Comparison of ENCODE assay signal across 1 cellular context in the genomic region with DNA sequence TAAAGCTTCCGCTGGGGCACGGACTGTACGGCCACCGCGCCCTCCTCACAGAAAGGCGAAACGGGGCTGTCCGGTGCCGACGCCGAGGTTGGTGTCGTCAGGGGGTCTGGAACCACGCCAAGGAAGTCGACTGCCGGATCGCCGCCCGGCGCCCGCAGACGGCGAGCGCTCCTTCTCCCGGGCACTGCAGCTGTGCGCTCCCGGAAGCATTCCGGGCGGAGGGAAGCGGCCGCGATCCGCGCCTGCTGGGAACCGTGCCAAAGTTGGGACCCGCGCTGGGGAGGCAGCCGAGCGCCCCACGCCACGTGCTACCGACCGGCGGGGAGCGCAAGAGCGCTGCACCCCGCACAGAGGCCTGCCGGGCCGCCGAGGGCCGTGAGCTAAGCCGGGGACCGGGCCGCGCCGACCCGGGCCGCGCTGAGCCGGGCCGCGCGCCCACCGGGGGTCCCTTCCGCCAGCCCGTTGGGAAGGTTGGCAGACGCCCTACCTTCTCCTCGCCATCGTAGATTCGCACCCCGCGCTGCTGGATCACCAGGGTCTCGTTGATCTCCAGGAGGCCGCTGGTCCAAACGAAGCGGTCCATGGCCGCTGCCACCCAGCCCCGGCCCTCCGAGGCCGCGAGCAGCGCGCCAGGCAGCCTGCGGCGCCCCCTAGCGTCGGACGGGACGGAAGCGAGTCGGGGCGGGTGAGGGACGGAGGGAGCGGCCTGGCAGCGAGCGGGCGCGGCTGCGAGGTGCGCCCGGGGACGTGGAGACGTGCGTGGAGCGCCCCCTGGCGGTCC.
A peak's percentile ranks its signal among the peaks of the same experiment; 100 is the strongest.
TF ChIP-seq lines count a peak whose summit lies in the region.

A gene with protein sequence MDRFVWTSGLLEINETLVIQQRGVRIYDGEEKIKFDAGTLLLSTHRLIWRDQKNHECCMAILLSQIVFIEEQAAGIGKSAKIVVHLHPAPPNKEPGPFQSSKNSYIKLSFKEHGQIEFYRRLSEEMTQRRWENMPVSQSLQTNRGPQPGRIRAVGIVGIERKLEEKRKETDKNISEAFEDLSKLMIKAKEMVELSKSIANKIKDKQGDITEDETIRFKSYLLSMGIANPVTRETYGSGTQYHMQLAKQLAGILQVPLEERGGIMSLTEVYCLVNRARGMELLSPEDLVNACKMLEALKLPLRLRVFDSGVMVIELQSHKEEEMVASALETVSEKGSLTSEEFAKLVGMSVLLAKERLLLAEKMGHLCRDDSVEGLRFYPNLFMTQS (minus strand): TSS at position 623 of the 781 bp plus-strand sequence. CDS start 40 bp downstream, at position 583.

TF ChIP-seq in HepG2, 621 proteins besides CTCF, POLR2A, EP300 and RAD21 (continued from another document and continues in another):
- TF ChIP-seq, protein P1, sequence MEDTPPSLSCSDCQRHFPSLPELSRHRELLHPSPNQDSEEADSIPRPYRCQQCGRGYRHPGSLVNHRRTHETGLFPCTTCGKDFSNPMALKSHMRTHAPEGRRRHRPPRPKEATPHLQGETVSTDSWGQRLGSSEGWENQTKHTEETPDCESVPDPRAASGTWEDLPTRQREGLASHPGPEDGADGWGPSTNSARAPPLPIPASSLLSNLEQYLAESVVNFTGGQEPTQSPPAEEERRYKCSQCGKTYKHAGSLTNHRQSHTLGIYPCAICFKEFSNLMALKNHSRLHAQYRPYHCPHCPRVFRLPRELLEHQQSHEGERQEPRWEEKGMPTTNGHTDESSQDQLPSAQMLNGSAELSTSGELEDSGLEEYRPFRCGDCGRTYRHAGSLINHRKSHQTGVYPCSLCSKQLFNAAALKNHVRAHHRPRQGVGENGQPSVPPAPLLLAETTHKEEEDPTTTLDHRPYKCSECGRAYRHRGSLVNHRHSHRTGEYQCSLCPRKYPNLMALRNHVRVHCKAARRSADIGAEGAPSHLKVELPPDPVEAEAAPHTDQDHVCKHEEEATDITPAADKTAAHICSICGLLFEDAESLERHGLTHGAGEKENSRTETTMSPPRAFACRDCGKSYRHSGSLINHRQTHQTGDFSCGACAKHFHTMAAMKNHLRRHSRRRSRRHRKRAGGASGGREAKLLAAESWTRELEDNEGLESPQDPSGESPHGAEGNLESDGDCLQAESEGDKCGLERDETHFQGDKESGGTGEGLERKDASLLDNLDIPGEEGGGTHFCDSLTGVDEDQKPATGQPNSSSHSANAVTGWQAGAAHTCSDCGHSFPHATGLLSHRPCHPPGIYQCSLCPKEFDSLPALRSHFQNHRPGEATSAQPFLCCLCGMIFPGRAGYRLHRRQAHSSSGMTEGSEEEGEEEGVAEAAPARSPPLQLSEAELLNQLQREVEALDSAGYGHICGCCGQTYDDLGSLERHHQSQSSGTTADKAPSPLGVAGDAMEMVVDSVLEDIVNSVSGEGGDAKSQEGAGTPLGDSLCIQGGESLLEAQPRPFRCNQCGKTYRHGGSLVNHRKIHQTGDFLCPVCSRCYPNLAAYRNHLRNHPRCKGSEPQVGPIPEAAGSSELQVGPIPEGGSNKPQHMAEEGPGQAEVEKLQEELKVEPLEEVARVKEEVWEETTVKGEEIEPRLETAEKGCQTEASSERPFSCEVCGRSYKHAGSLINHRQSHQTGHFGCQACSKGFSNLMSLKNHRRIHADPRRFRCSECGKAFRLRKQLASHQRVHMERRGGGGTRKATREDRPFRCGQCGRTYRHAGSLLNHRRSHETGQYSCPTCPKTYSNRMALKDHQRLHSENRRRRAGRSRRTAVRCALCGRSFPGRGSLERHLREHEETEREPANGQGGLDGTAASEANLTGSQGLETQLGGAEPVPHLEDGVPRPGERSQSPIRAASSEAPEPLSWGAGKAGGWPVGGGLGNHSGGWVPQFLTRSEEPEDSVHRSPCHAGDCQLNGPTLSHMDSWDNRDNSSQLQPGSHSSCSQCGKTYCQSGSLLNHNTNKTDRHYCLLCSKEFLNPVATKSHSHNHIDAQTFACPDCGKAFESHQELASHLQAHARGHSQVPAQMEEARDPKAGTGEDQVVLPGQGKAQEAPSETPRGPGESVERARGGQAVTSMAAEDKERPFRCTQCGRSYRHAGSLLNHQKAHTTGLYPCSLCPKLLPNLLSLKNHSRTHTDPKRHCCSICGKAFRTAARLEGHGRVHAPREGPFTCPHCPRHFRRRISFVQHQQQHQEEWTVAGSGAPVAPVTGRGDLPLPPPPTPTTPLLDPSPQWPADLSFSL (CRISPR knock-in tag; IDR thresholded peaks at IDR 0.05): no peak
- TF ChIP-seq THYN1 (CRISPR knock-in tag; IDR thresholded peaks at IDR 0.05; ENCODE audit: borderline replicate concordance, low read depth): no peak
- TF ChIP-seq, protein P2, sequence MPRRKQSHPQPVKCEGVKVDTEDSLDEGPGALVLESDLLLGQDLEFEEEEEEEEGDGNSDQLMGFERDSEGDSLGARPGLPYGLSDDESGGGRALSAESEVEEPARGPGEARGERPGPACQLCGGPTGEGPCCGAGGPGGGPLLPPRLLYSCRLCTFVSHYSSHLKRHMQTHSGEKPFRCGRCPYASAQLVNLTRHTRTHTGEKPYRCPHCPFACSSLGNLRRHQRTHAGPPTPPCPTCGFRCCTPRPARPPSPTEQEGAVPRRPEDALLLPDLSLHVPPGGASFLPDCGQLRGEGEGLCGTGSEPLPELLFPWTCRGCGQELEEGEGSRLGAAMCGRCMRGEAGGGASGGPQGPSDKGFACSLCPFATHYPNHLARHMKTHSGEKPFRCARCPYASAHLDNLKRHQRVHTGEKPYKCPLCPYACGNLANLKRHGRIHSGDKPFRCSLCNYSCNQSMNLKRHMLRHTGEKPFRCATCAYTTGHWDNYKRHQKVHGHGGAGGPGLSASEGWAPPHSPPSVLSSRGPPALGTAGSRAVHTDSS (CRISPR knock-in tag; conservative IDR thresholded peaks at IDR 0.05): no peak
- no peak for TF ChIP-seq ZNF280D (CRISPR knock-in tag; IDR thresholded peaks at IDR 0.05)
- no peak; the same call in 1 of the 2 replicates for TF ChIP-seq ZFP37 (CRISPR knock-in tag; IDR thresholded peaks at IDR 0.05; ENCODE audit: borderline replicate concordance)
- no peak for TF ChIP-seq TAF15 (IDR thresholded peaks at IDR 0.05; ENCODE audit: low read depth, low read length, poor library complexity, severe bottlenecking)
- TF ChIP-seq IRF2 (CRISPR knock-in tag; IDR thresholded peaks at IDR 0.05): peak; percentile 87
- no peak for TF ChIP-seq ZNF143 (CRISPR knock-in tag; IDR thresholded peaks at IDR 0.05)
- TF ChIP-seq ZNF230 (CRISPR knock-in tag; IDR thresholded peaks at IDR 0.05): no peak; the same call in 1 of the 2 replicates
- TF ChIP-seq SIX1 (CRISPR knock-in tag; IDR thresholded peaks at IDR 0.05; ENCODE audit: borderline replicate concordance): no peak
- peak; percentile 84; the same call in 1 of the 2 replicates for TF ChIP-seq ZNF83 (CRISPR knock-in tag; IDR thresholded peaks at IDR 0.05; ENCODE audit: borderline replicate concordance)
- TF ChIP-seq GFI1 (CRISPR knock-in tag; IDR thresholded peaks at IDR 0.05; ENCODE audit: borderline replicate concordance): no peak; the same call in 1 of the 2 replicates
- TF ChIP-seq MYC (CRISPR knock-in tag; IDR thresholded peaks at IDR 0.05; ENCODE audit: borderline replicate concordance): peak; percentile 95
- TF ChIP-seq KLF16 (CRISPR knock-in tag; IDR thresholded peaks at IDR 0.05): 0 out of 4 replicates have a peak, but pooled peaks of 1 of the 2 experiments have one; percentile 54
- peak; percentile 86; the same call in 1 of the 2 replicates for TF ChIP-seq REPIN1 (CRISPR knock-in tag; IDR thresholded peaks at IDR 0.05; ENCODE audit: borderline replicate concordance, low read depth)
- no peak for TF ChIP-seq ZNF3 (CRISPR knock-in tag; IDR thresholded peaks at IDR 0.05)
- no peak for TF ChIP-seq NR3C1 (CRISPR knock-in tag; IDR thresholded peaks at IDR 0.05)
- no peak for TF ChIP-seq SOX13 (IDR thresholded peaks at IDR 0.05)
- peak in 1 of 2 experiments; percentile 17; a peak in 1 of 4 replicates for TF ChIP-seq SOX13 (CRISPR knock-in tag; conservative IDR thresholded peaks at IDR 0.05 in 1 of 2, IDR thresholded peaks at IDR 0.05 in 1 of 2)
- no peak for TF ChIP-seq ZNF558 (CRISPR knock-in tag; IDR thresholded peaks at IDR 0.05; ENCODE audit: borderline replicate concordance)
- TF ChIP-seq HOXA5 (CRISPR knock-in tag; IDR thresholded peaks at IDR 0.05): peak; percentile 60; the same call in 1 of the 2 replicates
- peak; percentile 72; the same call in 1 of the 2 replicates for TF ChIP-seq MTF1 (CRISPR knock-in tag; IDR thresholded peaks at IDR 0.05)
- no peak; the same call in 1 of the 2 replicates for TF ChIP-seq ZNF317 (CRISPR knock-in tag; IDR thresholded peaks at IDR 0.05)
- TF ChIP-seq ZNF235 (CRISPR knock-in tag; IDR thresholded peaks at IDR 0.05; ENCODE audit: borderline replicate concordance): peak; percentile 86
- TF ChIP-seq ZIK1 (CRISPR knock-in tag; IDR thresholded peaks at IDR 0.05; ENCODE audit: borderline replicate concordance, low read depth): peak; percentile 72; the same call in 1 of the 2 replicates
- peak; percentile 73 for TF ChIP-seq KLF12 (CRISPR knock-in tag; IDR thresholded peaks at IDR 0.05; ENCODE audit: borderline replicate concordance)
- no peak for TF ChIP-seq NFRKB (IDR thresholded peaks at IDR 0.05)
- TF ChIP-seq, protein P3, sequence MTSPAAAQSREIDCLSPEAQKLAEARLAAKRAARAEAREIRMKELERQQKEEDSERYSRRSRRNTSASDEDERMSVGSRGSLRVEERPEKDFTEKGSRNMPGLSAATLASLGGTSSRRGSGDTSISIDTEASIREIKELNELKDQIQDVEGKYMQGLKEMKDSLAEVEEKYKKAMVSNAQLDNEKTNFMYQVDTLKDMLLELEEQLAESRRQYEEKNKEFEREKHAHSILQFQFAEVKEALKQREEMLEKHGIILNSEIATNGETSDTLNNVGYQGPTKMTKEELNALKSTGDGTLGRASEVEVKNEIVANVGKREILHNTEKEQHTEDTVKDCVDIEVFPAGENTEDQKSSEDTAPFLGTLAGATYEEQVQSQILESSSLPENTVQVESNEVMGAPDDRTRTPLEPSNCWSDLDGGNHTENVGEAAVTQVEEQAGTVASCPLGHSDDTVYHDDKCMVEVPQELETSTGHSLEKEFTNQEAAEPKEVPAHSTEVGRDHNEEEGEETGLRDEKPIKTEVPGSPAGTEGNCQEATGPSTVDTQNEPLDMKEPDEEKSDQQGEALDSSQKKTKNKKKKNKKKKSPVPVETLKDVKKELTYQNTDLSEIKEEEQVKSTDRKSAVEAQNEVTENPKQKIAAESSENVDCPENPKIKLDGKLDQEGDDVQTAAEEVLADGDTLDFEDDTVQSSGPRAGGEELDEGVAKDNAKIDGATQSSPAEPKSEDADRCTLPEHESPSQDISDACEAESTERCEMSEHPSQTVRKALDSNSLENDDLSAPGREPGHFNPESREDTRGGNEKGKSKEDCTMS (CRISPR knock-in tag; conservative IDR thresholded peaks at IDR 0.05): no peak
- TF ChIP-seq, protein P4, sequence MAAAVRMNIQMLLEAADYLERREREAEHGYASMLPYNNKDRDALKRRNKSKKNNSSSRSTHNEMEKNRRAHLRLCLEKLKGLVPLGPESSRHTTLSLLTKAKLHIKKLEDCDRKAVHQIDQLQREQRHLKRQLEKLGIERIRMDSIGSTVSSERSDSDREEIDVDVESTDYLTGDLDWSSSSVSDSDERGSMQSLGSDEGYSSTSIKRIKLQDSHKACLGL (CRISPR knock-in tag; IDR thresholded peaks at IDR 0.05): peak; percentile 59
- peak; percentile 48 for TF ChIP-seq FOXO1 (CRISPR knock-in tag; IDR thresholded peaks at IDR 0.05)
- TF ChIP-seq TCF7 (IDR thresholded peaks at IDR 0.05; ENCODE audit: low read depth): no peak
- TF ChIP-seq, protein P5, sequence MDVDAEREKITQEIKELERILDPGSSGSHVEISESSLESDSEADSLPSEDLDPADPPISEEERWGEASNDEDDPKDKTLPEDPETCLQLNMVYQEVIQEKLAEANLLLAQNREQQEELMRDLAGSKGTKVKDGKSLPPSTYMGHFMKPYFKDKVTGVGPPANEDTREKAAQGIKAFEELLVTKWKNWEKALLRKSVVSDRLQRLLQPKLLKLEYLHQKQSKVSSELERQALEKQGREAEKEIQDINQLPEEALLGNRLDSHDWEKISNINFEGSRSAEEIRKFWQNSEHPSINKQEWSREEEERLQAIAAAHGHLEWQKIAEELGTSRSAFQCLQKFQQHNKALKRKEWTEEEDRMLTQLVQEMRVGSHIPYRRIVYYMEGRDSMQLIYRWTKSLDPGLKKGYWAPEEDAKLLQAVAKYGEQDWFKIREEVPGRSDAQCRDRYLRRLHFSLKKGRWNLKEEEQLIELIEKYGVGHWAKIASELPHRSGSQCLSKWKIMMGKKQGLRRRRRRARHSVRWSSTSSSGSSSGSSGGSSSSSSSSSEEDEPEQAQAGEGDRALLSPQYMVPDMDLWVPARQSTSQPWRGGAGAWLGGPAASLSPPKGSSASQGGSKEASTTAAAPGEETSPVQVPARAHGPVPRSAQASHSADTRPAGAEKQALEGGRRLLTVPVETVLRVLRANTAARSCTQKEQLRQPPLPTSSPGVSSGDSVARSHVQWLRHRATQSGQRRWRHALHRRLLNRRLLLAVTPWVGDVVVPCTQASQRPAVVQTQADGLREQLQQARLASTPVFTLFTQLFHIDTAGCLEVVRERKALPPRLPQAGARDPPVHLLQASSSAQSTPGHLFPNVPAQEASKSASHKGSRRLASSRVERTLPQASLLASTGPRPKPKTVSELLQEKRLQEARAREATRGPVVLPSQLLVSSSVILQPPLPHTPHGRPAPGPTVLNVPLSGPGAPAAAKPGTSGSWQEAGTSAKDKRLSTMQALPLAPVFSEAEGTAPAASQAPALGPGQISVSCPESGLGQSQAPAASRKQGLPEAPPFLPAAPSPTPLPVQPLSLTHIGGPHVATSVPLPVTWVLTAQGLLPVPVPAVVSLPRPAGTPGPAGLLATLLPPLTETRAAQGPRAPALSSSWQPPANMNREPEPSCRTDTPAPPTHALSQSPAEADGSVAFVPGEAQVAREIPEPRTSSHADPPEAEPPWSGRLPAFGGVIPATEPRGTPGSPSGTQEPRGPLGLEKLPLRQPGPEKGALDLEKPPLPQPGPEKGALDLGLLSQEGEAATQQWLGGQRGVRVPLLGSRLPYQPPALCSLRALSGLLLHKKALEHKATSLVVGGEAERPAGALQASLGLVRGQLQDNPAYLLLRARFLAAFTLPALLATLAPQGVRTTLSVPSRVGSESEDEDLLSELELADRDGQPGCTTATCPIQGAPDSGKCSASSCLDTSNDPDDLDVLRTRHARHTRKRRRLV (CRISPR knock-in tag; IDR thresholded peaks at IDR 0.05): no peak
- no peak for TF ChIP-seq HCFC1 (IDR thresholded peaks at IDR 0.05; ENCODE audit: low read depth, low read length)
